Comparison of ENCODE assay signal across 1 cellular context in the genomic region with DNA sequence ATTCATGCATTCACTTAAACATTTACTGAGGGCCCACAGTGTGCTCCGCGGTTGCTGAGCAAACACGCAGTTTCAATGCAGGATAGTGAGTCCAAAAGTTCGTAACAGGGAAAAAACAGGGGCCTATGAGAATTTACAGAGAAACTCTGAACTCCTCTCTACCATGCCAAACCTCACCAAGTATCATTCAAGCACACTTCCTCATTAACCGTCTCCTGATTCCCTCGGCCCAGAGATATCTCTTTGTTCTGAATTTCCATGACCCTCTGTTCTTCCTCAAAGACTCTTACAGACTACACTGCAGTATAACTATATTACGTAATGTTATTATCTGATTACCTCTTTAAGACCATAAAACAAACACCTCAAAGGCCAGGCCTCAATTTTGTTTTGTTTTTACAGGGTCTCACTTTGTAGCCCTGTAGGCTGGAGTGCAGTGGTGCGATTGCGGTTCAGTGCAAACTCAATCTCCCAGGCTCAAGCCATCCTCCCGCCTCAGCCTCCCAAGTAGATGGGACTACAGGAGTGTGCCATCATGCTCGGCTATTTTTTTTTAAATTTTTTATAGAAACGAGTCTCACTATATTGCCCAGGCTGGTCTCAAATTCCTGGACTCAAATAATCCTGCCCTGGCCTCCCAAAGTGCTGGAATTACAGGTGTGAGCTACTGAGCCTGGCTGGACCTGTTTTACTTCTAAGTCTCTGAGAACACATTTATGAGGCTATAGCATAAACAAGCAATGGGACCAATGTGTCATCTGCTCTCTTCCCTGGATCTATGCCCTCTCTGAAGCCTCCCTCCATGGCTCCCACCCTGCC.
TF ChIP-seq lines count a peak whose summit lies in the region.

No MANE protein-coding gene starts in this region.

TF ChIP-seq in HepG2, 621 proteins besides CTCF, POLR2A, EP300 and RAD21 (continued from another document and continues in another):
- peak; percentile 84 for TF ChIP-seq PAXIP1 (CRISPR knock-in tag; conservative IDR thresholded peaks at IDR 0.05)
- TF ChIP-seq THRA (CRISPR knock-in tag; IDR thresholded peaks at IDR 0.05; ENCODE audit: borderline replicate concordance) = peak; percentile 35; the same call in 1 of the 2 replicates
- TF ChIP-seq ZNF83 (CRISPR knock-in tag; IDR thresholded peaks at IDR 0.05; ENCODE audit: borderline replicate concordance) = no peak
- no peak for TF ChIP-seq RFX5 (IDR thresholded peaks at IDR 0.05; ENCODE audit: low read depth, low read length)
- no peak for TF ChIP-seq TRAFD1 (CRISPR knock-in tag; IDR thresholded peaks at IDR 0.05; ENCODE audit: borderline replicate concordance)
- TF ChIP-seq PHF21A (CRISPR knock-in tag; IDR thresholded peaks at IDR 0.05) = peak; percentile 43; the same call in 1 of the 2 replicates
- no peak for TF ChIP-seq HNRNPL (IDR thresholded peaks at IDR 0.05; ENCODE audit: low read depth, low read length)
- no peak for TF ChIP-seq ZNF766 (CRISPR knock-in tag; IDR thresholded peaks at IDR 0.05; ENCODE audit: borderline replicate concordance)
- TF ChIP-seq RCOR2 (CRISPR knock-in tag; IDR thresholded peaks at IDR 0.05) = 0 out of 2 replicates have a peak, but pooled peaks have one; percentile 27
- TF ChIP-seq ZNF292 (CRISPR knock-in tag; IDR thresholded peaks at IDR 0.05; ENCODE audit: borderline replicate concordance, low read depth) = no peak
- TF ChIP-seq ZNF709 (CRISPR knock-in tag; IDR thresholded peaks at IDR 0.05) = no peak
- no peak for TF ChIP-seq ZNF138 (CRISPR knock-in tag; IDR thresholded peaks at IDR 0.05; ENCODE audit: low read depth)
- TF ChIP-seq ETV5 (CRISPR knock-in tag; IDR thresholded peaks at IDR 0.05; ENCODE audit: borderline replicate concordance) = no peak
- TF ChIP-seq THAP11 (CRISPR knock-in tag; IDR thresholded peaks at IDR 0.05) = peak; percentile 22; the same call in 1 of the 2 replicates
- no peak for TF ChIP-seq ZNF414 (CRISPR knock-in tag; IDR thresholded peaks at IDR 0.05)
- TF ChIP-seq DBP (CRISPR knock-in tag; IDR thresholded peaks at IDR 0.05; ENCODE audit: not compliant biosample characterization) = no peak
- no peak for TF ChIP-seq ZMAT3 (CRISPR knock-in tag; conservative IDR thresholded peaks at IDR 0.05)
- peak; percentile 97 for TF ChIP-seq NAIF1 (CRISPR knock-in tag; IDR thresholded peaks at IDR 0.05; ENCODE audit: borderline replicate concordance)
- TF ChIP-seq ZNF501 (CRISPR knock-in tag; IDR thresholded peaks at IDR 0.05) = no peak
- peak; percentile 56; the same call in 1 of the 2 replicates for TF ChIP-seq KMT2A (CRISPR knock-in tag; IDR thresholded peaks at IDR 0.05)
- TF ChIP-seq RFXAP (CRISPR knock-in tag; IDR thresholded peaks at IDR 0.05; ENCODE audit: borderline replicate concordance) = no peak
- TF ChIP-seq KIAA2018 (CRISPR knock-in tag; IDR thresholded peaks at IDR 0.05; ENCODE audit: borderline replicate concordance) = no peak
- no peak for TF ChIP-seq ZNF510 (CRISPR knock-in tag; IDR thresholded peaks at IDR 0.05; ENCODE audit: low read depth)
- TF ChIP-seq ZNF580 (CRISPR knock-in tag; IDR thresholded peaks at IDR 0.05; ENCODE audit: borderline replicate concordance, low read depth) = no peak
- TF ChIP-seq ZNF446 (CRISPR knock-in tag; IDR thresholded peaks at IDR 0.05) = no peak
- TF ChIP-seq, protein P1, sequence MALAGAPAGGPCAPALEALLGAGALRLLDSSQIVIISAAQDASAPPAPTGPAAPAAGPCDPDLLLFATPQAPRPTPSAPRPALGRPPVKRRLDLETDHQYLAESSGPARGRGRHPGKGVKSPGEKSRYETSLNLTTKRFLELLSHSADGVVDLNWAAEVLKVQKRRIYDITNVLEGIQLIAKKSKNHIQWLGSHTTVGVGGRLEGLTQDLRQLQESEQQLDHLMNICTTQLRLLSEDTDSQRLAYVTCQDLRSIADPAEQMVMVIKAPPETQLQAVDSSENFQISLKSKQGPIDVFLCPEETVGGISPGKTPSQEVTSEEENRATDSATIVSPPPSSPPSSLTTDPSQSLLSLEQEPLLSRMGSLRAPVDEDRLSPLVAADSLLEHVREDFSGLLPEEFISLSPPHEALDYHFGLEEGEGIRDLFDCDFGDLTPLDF (CRISPR knock-in tag; IDR thresholded peaks at IDR 0.05) = no peak
- peak; percentile 46; the same call in 1 of the 2 replicates for TF ChIP-seq KDM6A (CRISPR knock-in tag; IDR thresholded peaks at IDR 0.05; ENCODE audit: low read depth)
- no peak for TF ChIP-seq DNMT1 (CRISPR knock-in tag; IDR thresholded peaks at IDR 0.05)
- TF ChIP-seq MAX (IDR thresholded peaks at IDR 0.05) = no peak
- no peak for TF ChIP-seq HNRNPH1 (optimal IDR thresholded peaks at IDR 0.05; ENCODE audit: low read depth, low read length)
- no peak for TF ChIP-seq ZNF562 (CRISPR knock-in tag; IDR thresholded peaks at IDR 0.05; ENCODE audit: borderline replicate concordance)
- TF ChIP-seq MEIS1 (CRISPR knock-in tag; IDR thresholded peaks at IDR 0.05; ENCODE audit: borderline replicate concordance) = no peak
- no peak for TF ChIP-seq ZNF546 (CRISPR knock-in tag; conservative IDR thresholded peaks at IDR 0.05)
- peak; percentile 92 for TF ChIP-seq HNRNPLL (IDR thresholded peaks at IDR 0.05; ENCODE audit: low read depth, low read length, poor library complexity, severe bottlenecking)
- TF ChIP-seq CREM (IDR thresholded peaks at IDR 0.05) = peak; percentile 52; the same call in 1 of the 2 replicates
- no peak for TF ChIP-seq CREM (CRISPR knock-in tag; IDR thresholded peaks at IDR 0.05)
